19 cellular contexts compared by ENCODE assay signal in the genomic region with DNA sequence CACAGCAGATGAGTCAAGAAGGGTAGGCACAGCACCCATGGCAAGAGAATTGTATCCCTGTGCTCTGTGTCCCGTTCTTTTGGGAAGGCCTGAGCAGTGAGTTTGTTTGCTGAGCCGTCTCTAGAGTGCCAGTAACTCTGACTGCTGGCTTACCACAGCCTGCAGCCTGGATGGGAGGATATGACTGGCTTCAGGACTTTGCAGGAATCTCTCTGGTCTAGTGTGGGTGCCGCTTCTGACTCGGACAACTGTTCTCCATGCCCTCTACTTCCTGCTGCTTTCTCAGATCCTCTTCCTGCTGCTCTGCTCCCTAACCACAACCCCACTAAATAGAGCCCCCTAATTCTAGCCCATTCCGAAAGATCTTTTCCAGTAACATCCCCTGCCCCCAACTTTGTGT.
DNase-seq lines count a peak whose midpoint lies in the region; ATAC-seq, FAIRE-seq and TF ChIP-seq lines count a peak whose summit lies in the region.
"Had no signal": no experiment of that assay in that cellular context is flagged by ENCODE, and none has a peak within 500 bp of the region (broad histone marks: within the 10 kb centered on the region; RNA-seq: fewer than 3 reads in every experiment).

No MANE protein-coding gene starts in this region.

- H3K4me3 ChIP-seq in RWPE2 (ENCODE audit: severe bottlenecking) (no peak overlapping the region), esophagus squamous epithelium (no peak overlapping the region)
- H3K4me3 ChIP-seq: GM12878, GM23338, PC-9 had no signal

- no peak for ATAC-seq in activated naive CD8-positive, alpha-beta T cell treated with anti-CD3 and anti-CD28 coated beads, Interleukin-2, amount 10 ng/mL, durations not matched to agents 7 days and 5 days (ENCODE audit: low read depth)
- peak; percentile 15; the same call in 1 of the 3 replicates for ATAC-seq in RWPE2 (ENCODE audit: low read depth)
- ATAC-seq in effector memory CD8-positive, alpha-beta T cell (replicated peaks) = no peak
- no peak for ATAC-seq in stimulated activated effector memory CD8-positive, alpha-beta T cell treated with anti-CD3 and anti-CD28 coated beads, Interleukin-12 subunit alpha, Interleukin-12 subunit beta, amount 100 ng/mL, for 72 hours
- ATAC-seq: GM12878, GM23338, HCT116 had no signal

- H3K9me3 Mint-ChIP-seq in activated naive CD8-positive, alpha-beta T cell treated with anti-CD3 and anti-CD28 coated beads, Interleukin-2, amount 10 ng/mL, durations not matched to agents 7 days and 5 days = no peaks in the 10 kb centered on the region
- H3K9me3 Mint-ChIP-seq in activated naive CD8-positive, alpha-beta T cell treated with anti-CD3 and anti-CD28 coated beads for 36 hours = no peaks in the 10 kb centered on the region
- no peaks in the 10 kb centered on the region for H3K9me3 Mint-ChIP-seq in effector memory CD8-positive, alpha-beta T cell
- no peaks in the 10 kb centered on the region for H3K9me3 Mint-ChIP-seq in stimulated activated effector memory CD8-positive, alpha-beta T cell treated with anti-CD3 and anti-CD28 coated beads, Interleukin-12 subunit alpha, Interleukin-12 subunit beta, amount 100 ng/mL, for 72 hours
- H3K9me3 Mint-ChIP-seq: GM23338 had no signal

- H3K4me1 Mint-ChIP-seq in activated naive CD8-positive, alpha-beta T cell treated with anti-CD3 and anti-CD28 coated beads, Interleukin-2, amount 10 ng/mL, durations not matched to agents 7 days and 5 days = peaks cover 36% of the 10 kb centered on the region
- peaks cover 20% of the 10 kb centered on the region for H3K4me1 Mint-ChIP-seq in activated naive CD8-positive, alpha-beta T cell treated with anti-CD3 and anti-CD28 coated beads for 36 hours
- peaks cover 38 to 47% of the 10 kb centered on the region in 2 donors for H3K4me1 Mint-ChIP-seq in effector memory CD8-positive, alpha-beta T cell (ENCODE audit: low read depth in 2 of 2)
- peaks cover 39% of the 10 kb centered on the region for H3K4me1 Mint-ChIP-seq in stimulated activated effector memory CD8-positive, alpha-beta T cell treated with anti-CD3 and anti-CD28 coated beads, Interleukin-12 subunit alpha, Interleukin-12 subunit beta, amount 100 ng/mL, for 72 hours

- no peak for TF ChIP-seq POLR2A in esophagus squamous epithelium (IDR thresholded peaks at IDR 0.05)

- no peak for FAIRE-seq in HTR-8/SVneo (lab: Jason Lieb, UNC)
- FAIRE-seq: GM12878 had no signal

- no peak for DNase-seq in activated naive CD8-positive, alpha-beta T cell treated with anti-CD3 and anti-CD28 coated beads, Interleukin-2, amount 10 ng/mL, durations not matched to agents 7 days and 5 days
- DNase-seq in activated naive CD8-positive, alpha-beta T cell treated with anti-CD3 and anti-CD28 coated beads for 36 hours = no peak
- DNase-seq in RWPE2 (ENCODE audit: low spot score) (no peak), LoVo (ENCODE audit: low spot score) (no peak), HTR-8/SVneo (ENCODE audit: insufficient read length, low spot score) (no peak), esophagus squamous epithelium (lab: John Stamatoyannopoulos, UW) (no peak)
- no peak for DNase-seq in effector memory CD8-positive, alpha-beta T cell
- DNase-seq in stimulated activated effector memory CD8-positive, alpha-beta T cell treated with anti-CD3 and anti-CD28 coated beads, Interleukin-12 subunit alpha, Interleukin-12 subunit beta, amount 100 ng/mL, for 72 hours (ENCODE audit: low spot score in 2 of 2) = no peak
- DNase-seq: 8988T, DMS 273 treated with DMSO at 0.1 percent for 48 hours, GDM1, MM.1S, NCI-H1105, NCI-H1694, NCI-H510A treated with DMSO at 0.1 percent for 48 hours, PC-9 had no signal

- WGBS in esophagus squamous epithelium, 2 donors = 59 to 74% methylated on average over 4 to 5 of the region's 5 CpGs

- POLR2A ChIA-PET in activated naive CD8-positive, alpha-beta T cell treated with anti-CD3 and anti-CD28 coated beads, Interleukin-2, amount 10 ng/mL, durations not matched to agents 7 days and 5 days (lab: Charles Lee) = no interaction called here

- H3K27ac Mint-ChIP-seq in activated naive CD8-positive, alpha-beta T cell treated with anti-CD3 and anti-CD28 coated beads, Interleukin-2, amount 10 ng/mL, durations not matched to agents 7 days and 5 days = peak overlapping the region; percentile 25
- H3K27ac Mint-ChIP-seq in activated naive CD8-positive, alpha-beta T cell treated with anti-CD3 and anti-CD28 coated beads for 36 hours = no peak overlapping the region
- peak overlapping the region; percentile 63 to 80 for H3K27ac Mint-ChIP-seq in effector memory CD8-positive, alpha-beta T cell
- peak overlapping the region; percentile 24 for H3K27ac Mint-ChIP-seq in stimulated activated effector memory CD8-positive, alpha-beta T cell treated with anti-CD3 and anti-CD28 coated beads, Interleukin-12 subunit alpha, Interleukin-12 subunit beta, amount 100 ng/mL, for 72 hours
- H3K27ac Mint-ChIP-seq: GM23338 had no signal

- H3K27me3 ChIP-seq in RWPE2 (ENCODE audit: insufficient read depth, poor library complexity, severe bottlenecking) = no peaks in the 10 kb centered on the region
- H3K27me3 ChIP-seq in esophagus squamous epithelium = no peaks in the 10 kb centered on the region

- peaks cover 15% of the 10 kb centered on the region for H3K36me3 Mint-ChIP-seq in activated naive CD8-positive, alpha-beta T cell treated with anti-CD3 and anti-CD28 coated beads, Interleukin-2, amount 10 ng/mL, durations not matched to agents 7 days and 5 days
- H3K36me3 Mint-ChIP-seq in activated naive CD8-positive, alpha-beta T cell treated with anti-CD3 and anti-CD28 coated beads for 36 hours = no peaks in the 10 kb centered on the region
- H3K36me3 Mint-ChIP-seq in effector memory CD8-positive, alpha-beta T cell (ENCODE audit: insufficient read depth) = no peaks in the 10 kb centered on the region
- H3K36me3 Mint-ChIP-seq in stimulated activated effector memory CD8-positive, alpha-beta T cell treated with anti-CD3 and anti-CD28 coated beads, Interleukin-12 subunit alpha, Interleukin-12 subunit beta, amount 100 ng/mL, for 72 hours = no peaks in the 10 kb centered on the region

- H3K27ac ChIP-seq in RWPE2 (ENCODE audit: poor library complexity, severe bottlenecking) (no peak overlapping the region), esophagus squamous epithelium (no peak overlapping the region)
- H3K27ac ChIP-seq: PC-9 had no signal

- TF ChIP-seq CTCF in RWPE2 (IDR thresholded peaks at IDR 0.05; ENCODE audit: poor library complexity, severe bottlenecking) (no peak), esophagus squamous epithelium (IDR thresholded peaks at IDR 0.05) (no peak)

- H3K27me3 Mint-ChIP-seq in activated naive CD8-positive, alpha-beta T cell treated with anti-CD3 and anti-CD28 coated beads, Interleukin-2, amount 10 ng/mL, durations not matched to agents 7 days and 5 days = no peaks in the 10 kb centered on the region
- H3K27me3 Mint-ChIP-seq in activated naive CD8-positive, alpha-beta T cell treated with anti-CD3 and anti-CD28 coated beads for 36 hours = no peaks in the 10 kb centered on the region
- no peaks in the 10 kb centered on the region for H3K27me3 Mint-ChIP-seq in effector memory CD8-positive, alpha-beta T cell

- H3K36me3 ChIP-seq in RWPE2 (ENCODE audit: low read depth) (no peaks in the 10 kb centered on the region), esophagus squamous epithelium (peaks cover 0 to 28% (median 0%) of the 10 kb centered on the region in 3 donors)

- H3K4me1 ChIP-seq in RWPE2 (ENCODE audit: insufficient read depth, poor library complexity, severe bottlenecking) (no peaks in the 10 kb centered on the region), esophagus squamous epithelium (peaks cover 3 to 24% (median 3%) of the 10 kb centered on the region in 3 donors)

- intact Hi-C loops in esophagus squamous epithelium (cut with DNase I) = no loop called here

- no peaks in the 10 kb centered on the region for H3K9me3 ChIP-seq in RWPE2 (ENCODE audit: severe bottlenecking)
- H3K9me3 ChIP-seq in esophagus squamous epithelium = no peaks in the 10 kb centered on the region

- H3K4me3 Mint-ChIP-seq in activated naive CD8-positive, alpha-beta T cell treated with anti-CD3 and anti-CD28 coated beads, Interleukin-2, amount 10 ng/mL, durations not matched to agents 7 days and 5 days = no peak overlapping the region
- H3K4me3 Mint-ChIP-seq in activated naive CD8-positive, alpha-beta T cell treated with anti-CD3 and anti-CD28 coated beads for 36 hours = no peak overlapping the region
- H3K4me3 Mint-ChIP-seq in effector memory CD8-positive, alpha-beta T cell = no peak overlapping the region
- no peak overlapping the region for H3K4me3 Mint-ChIP-seq in stimulated activated effector memory CD8-positive, alpha-beta T cell treated with anti-CD3 and anti-CD28 coated beads, Interleukin-12 subunit alpha, Interleukin-12 subunit beta, amount 100 ng/mL, for 72 hours
- H3K4me3 Mint-ChIP-seq: GM23338 had no signal
